ENCODE assay signal across 8 cellular contexts in genomic region chr19:48170817-48171347, GRCh38. TPM values are rescaled to one million over a fixed set of nuclear protein-coding genes. Genes with fewer than 3 reads are reported as not detected.
DNase-seq lines count a peak whose midpoint lies in the region; ATAC-seq and TF ChIP-seq lines count a peak whose summit lies in the region.

No MANE protein-coding gene starts in this region.

- H3K4me3 ChIP-seq in foreskin fibroblast (ENCODE audit: low read depth in 1 of 2, low read length in 2 of 2) (peak overlapping the region; percentile 73 to 98), sigmoid colon (peak overlapping the region; percentile 70 to 84 (median 80))

- intact Hi-C loops in sigmoid colon (cut with DNase I) = loop anchor here (2.0 to 5.0 kb wide), 2 partner anchors 34 to 91 kb away; no protein-coding TSS in a partner anchor

- no peak for ATAC-seq in activated CD8-positive, alpha-beta memory T cell treated with anti-CD3 and anti-CD28 coated beads, Interleukin-2, amount 10 ng/mL, durations not matched to agents 7 days and 5 days
- ATAC-seq in T-cell (replicated peaks in 1 of 4) (peak in 2 of 4 experiments; percentile 0 to 3), GM21737 (IDR thresholded peaks at IDR 0.05; ENCODE audit: unreplicated experiment) (no peak)

- H3K9me3 ChIP-seq in sigmoid colon = no peaks in the 10 kb centered on the region

- H3K36me3 ChIP-seq in sigmoid colon = peaks cover 0 to 32% (median 2%) of the 10 kb centered on the region in 4 donors

- WGBS in sigmoid colon, 2 donors = 2% methylated on average over 21 of the region's 21 CpGs

- H3K9me3 Mint-ChIP-seq in activated CD8-positive, alpha-beta memory T cell treated with anti-CD3 and anti-CD28 coated beads, Interleukin-2, amount 10 ng/mL, durations not matched to agents 7 days and 5 days (ENCODE audit: low read depth) = no peaks in the 10 kb centered on the region
- no peaks in the 10 kb centered on the region for H3K9me3 Mint-ChIP-seq in T-cell

- H3K27ac ChIP-seq in sigmoid colon = peak overlapping the region; percentile 83 to 96 (median 87)

- POLR2A ChIA-PET in T-cell (lab: Charles Lee) = no interaction called here

- DNase-seq in activated CD8-positive, alpha-beta memory T cell treated with anti-CD3 and anti-CD28 coated beads, Interleukin-2, amount 10 ng/mL, durations not matched to agents 7 days and 5 days = no peak
- no peak for DNase-seq in activated CD8-positive, alpha-beta memory T cell treated with anti-CD3 and anti-CD28 coated beads for 24 hours
- peak in 2 of 34 experiments; percentile 5 to 7 for DNase-seq in T-cell
- DNase-seq in foreskin fibroblast = peak in 1 of 2 donors; percentile 24
- no peak for DNase-seq in sigmoid colon
- no peak for DNase-seq in AG08396 (ENCODE audit: low spot score)
- no peak for DNase-seq in activated CD4-positive, alpha-beta T cell treated with anti-CD3 and anti-CD28 coated beads, Interleukin-2, amount 50 U/mL, for 4 hours

- no peak for TF ChIP-seq EP300 in sigmoid colon (IDR thresholded peaks at IDR 0.05)

- peaks cover 24% of the 10 kb centered on the region for H3K36me3 Mint-ChIP-seq in activated CD8-positive, alpha-beta memory T cell treated with anti-CD3 and anti-CD28 coated beads, Interleukin-2, amount 10 ng/mL, durations not matched to agents 7 days and 5 days
- peaks cover 23% of the 10 kb centered on the region for H3K36me3 Mint-ChIP-seq in T-cell

- H3K4me1 Mint-ChIP-seq in activated CD8-positive, alpha-beta memory T cell treated with anti-CD3 and anti-CD28 coated beads, Interleukin-2, amount 10 ng/mL, durations not matched to agents 7 days and 5 days = peaks cover 47% of the 10 kb centered on the region
- peaks cover 18 to 45% (median 26%) of the 10 kb centered on the region in 3 donors for H3K4me1 Mint-ChIP-seq in T-cell

- peaks cover 0 to 22% (median 16%) of the 10 kb centered on the region in 4 donors for H3K4me1 ChIP-seq in sigmoid colon

- H3K27me3 ChIP-seq in sigmoid colon = no peaks in the 10 kb centered on the region

- CTCF ChIA-PET in activated CD8-positive, alpha-beta memory T cell treated with anti-CD3 and anti-CD28 coated beads, Interleukin-2, amount 10 ng/mL, durations not matched to agents 7 days and 5 days (lab: Charles Lee) = interaction anchor here (0.7 to 1.3 kb wide), 5 partner anchors 11 to 220 kb away, joined by 3 to 4 read pairs (median 3); partner anchors contain the start of gene KDELR1
- CTCF ChIA-PET in T-cell (lab: Charles Lee) = no interaction called here

- TF ChIP-seq CTCF in foreskin fibroblast (IDR thresholded peaks at IDR 0.05; ENCODE audit: low read depth, low read length) = no peak
- TF ChIP-seq CTCF in sigmoid colon (IDR thresholded peaks at IDR 0.05) = no peak

- TF ChIP-seq POLR2A in sigmoid colon (IDR thresholded peaks at IDR 0.05) = no peak

- H3K27me3 Mint-ChIP-seq in activated CD8-positive, alpha-beta memory T cell treated with anti-CD3 and anti-CD28 coated beads, Interleukin-2, amount 10 ng/mL, durations not matched to agents 7 days and 5 days = no peaks in the 10 kb centered on the region
- H3K27me3 Mint-ChIP-seq in T-cell = no peaks in the 10 kb centered on the region

- H3K4me3 Mint-ChIP-seq in activated CD8-positive, alpha-beta memory T cell treated with anti-CD3 and anti-CD28 coated beads, Interleukin-2, amount 10 ng/mL, durations not matched to agents 7 days and 5 days = peak overlapping the region; percentile 91
- H3K4me3 Mint-ChIP-seq in T-cell = peak overlapping the region; percentile 88 to 91 (median 90)

- H3K27ac Mint-ChIP-seq in activated CD8-positive, alpha-beta memory T cell treated with anti-CD3 and anti-CD28 coated beads, Interleukin-2, amount 10 ng/mL, durations not matched to agents 7 days and 5 days = peak overlapping the region; percentile 97
- H3K27ac Mint-ChIP-seq in T-cell = peak overlapping the region; percentile 77 to 99

RNA-seq across cellular contexts. Expression of gene ZSWIM9, which starts 0.4 kb away (rescaled TPM):
- total RNA-seq in activated CD8-positive, alpha-beta memory T cell treated with anti-CD3 and anti-CD28 coated beads, Interleukin-2, amount 10 ng/mL, durations not matched to agents 7 days and 5 days = 10 to 100 TPM; 12.3 to 13.1 TPM
- 10 to 100 TPM in 3 of 5 donors, 1 to 10 TPM in 2; 5.4 to 14.7 (median 11.6) TPM for total RNA-seq in T-cell
- 1 to 10 TPM; 2.4 to 10.0 (median 4.0) TPM for total RNA-seq in sigmoid colon
- polyA plus RNA-seq in sigmoid colon = 1 to 10 TPM; 4.2 to 6.1 (median 6.0) TPM

RNA-seq across cellular contexts. Expression of gene LIG1, which starts 0.7 kb away (rescaled TPM):
- 100 to 1,000 TPM; 157 to 221 TPM for total RNA-seq in activated CD8-positive, alpha-beta memory T cell treated with anti-CD3 and anti-CD28 coated beads, Interleukin-2, amount 10 ng/mL, durations not matched to agents 7 days and 5 days
- total RNA-seq in T-cell = 100 to 1,000 TPM in 3 of 5 donors, 10 to 100 TPM in 2; 58.7 to 127 (median 112) TPM
- total RNA-seq in sigmoid colon = 10 to 100 TPM in 1 of 4 donors, 1 to 10 TPM in 3; 4.3 to 16.9 (median 6.5) TPM
- polyA plus RNA-seq in sigmoid colon = 10 to 100 TPM; 11.4 to 41.6 (median 15.5) TPM
